ENCODE assay signal across 1 cellular context in the genomic region with DNA sequence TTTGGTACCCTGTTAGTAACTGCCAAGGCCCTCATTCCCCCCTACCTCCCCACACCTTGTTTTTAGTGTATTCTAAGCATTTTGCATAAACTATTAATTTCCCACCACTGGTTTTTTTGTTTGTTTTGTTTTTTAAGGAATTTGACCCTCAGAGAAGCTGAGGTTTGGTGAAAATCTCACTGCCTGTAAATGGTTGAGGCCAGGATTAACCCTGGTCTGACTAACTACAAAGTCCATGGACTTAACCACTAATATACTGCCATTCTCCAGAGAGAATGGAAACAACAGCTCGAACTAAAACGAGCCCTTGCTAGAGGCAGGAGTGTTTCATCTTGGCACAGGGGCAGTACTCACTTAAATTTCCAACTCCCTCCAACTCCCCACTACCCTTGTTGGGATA.
TF ChIP-seq lines count a peak whose summit lies in the region.

No MANE protein-coding gene starts in this region.

TF ChIP-seq in WTC11, 78 proteins besides CTCF, POLR2A, EP300 and RAD21:
- TF ChIP-seq MYBL2 (CRISPR knock-in tag; IDR thresholded peaks at IDR 0.05) = no peak
- TF ChIP-seq, protein P1, sequence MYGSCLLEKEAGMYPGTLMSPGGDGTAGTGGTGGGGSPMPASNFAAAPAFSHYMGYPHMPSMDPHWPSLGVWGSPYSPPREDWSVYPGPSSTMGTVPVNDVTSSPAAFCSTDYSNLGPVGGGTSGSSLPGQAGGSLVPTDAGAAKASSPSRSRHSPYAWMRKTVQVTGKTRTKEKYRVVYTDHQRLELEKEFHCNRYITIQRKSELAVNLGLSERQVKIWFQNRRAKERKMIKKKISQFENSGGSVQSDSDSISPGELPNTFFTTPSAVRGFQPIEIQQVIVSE (CRISPR knock-in tag; IDR thresholded peaks at IDR 0.05; ENCODE audit: borderline replicate concordance) = no peak
- TF ChIP-seq, protein P2, sequence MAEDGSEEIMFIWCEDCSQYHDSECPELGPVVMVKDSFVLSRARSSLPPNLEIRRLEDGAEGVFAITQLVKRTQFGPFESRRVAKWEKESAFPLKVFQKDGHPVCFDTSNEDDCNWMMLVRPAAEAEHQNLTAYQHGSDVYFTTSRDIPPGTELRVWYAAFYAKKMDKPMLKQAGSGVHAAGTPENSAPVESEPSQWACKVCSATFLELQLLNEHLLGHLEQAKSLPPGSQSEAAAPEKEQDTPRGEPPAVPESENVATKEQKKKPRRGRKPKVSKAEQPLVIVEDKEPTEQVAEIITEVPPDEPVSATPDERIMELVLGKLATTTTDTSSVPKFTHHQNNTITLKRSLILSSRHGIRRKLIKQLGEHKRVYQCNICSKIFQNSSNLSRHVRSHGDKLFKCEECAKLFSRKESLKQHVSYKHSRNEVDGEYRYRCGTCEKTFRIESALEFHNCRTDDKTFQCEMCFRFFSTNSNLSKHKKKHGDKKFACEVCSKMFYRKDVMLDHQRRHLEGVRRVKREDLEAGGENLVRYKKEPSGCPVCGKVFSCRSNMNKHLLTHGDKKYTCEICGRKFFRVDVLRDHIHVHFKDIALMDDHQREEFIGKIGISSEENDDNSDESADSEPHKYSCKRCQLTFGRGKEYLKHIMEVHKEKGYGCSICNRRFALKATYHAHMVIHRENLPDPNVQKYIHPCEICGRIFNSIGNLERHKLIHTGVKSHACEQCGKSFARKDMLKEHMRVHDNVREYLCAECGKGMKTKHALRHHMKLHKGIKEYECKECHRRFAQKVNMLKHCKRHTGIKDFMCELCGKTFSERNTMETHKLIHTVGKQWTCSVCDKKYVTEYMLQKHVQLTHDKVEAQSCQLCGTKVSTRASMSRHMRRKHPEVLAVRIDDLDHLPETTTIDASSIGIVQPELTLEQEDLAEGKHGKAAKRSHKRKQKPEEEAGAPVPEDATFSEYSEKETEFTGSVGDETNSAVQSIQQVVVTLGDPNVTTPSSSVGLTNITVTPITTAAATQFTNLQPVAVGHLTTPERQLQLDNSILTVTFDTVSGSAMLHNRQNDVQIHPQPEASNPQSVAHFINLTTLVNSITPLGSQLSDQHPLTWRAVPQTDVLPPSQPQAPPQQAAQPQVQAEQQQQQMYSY (CRISPR knock-in tag; IDR thresholded peaks at IDR 0.05) = no peak
- TF ChIP-seq GRHL2 (CRISPR knock-in tag; IDR thresholded peaks at IDR 0.05; ENCODE audit: insufficient replicate concordance, severe bottlenecking) = no peak
- TF ChIP-seq NFYB (CRISPR knock-in tag; conservative IDR thresholded peaks at IDR 0.05; ENCODE audit: low read depth) = no peak
- no peak for TF ChIP-seq KAT7 (CRISPR knock-in tag; IDR thresholded peaks at IDR 0.05; ENCODE audit: borderline replicate concordance)
- TF ChIP-seq, protein P3, sequence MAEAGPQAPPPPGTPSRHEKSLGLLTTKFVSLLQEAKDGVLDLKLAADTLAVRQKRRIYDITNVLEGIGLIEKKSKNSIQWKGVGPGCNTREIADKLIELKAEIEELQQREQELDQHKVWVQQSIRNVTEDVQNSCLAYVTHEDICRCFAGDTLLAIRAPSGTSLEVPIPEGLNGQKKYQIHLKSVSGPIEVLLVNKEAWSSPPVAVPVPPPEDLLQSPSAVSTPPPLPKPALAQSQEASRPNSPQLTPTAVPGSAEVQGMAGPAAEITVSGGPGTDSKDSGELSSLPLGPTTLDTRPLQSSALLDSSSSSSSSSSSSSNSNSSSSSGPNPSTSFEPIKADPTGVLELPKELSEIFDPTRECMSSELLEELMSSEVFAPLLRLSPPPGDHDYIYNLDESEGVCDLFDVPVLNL (CRISPR knock-in tag; IDR thresholded peaks at IDR 0.05; ENCODE audit: borderline replicate concordance, low read depth) = no peak
- no peak for TF ChIP-seq RORB (CRISPR knock-in tag; IDR thresholded peaks at IDR 0.05)
- TF ChIP-seq, protein P4, sequence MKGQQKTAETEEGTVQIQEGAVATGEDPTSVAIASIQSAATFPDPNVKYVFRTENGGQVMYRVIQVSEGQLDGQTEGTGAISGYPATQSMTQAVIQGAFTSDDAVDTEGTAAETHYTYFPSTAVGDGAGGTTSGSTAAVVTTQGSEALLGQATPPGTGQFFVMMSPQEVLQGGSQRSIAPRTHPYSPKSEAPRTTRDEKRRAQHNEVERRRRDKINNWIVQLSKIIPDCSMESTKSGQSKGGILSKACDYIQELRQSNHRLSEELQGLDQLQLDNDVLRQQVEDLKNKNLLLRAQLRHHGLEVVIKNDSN (CRISPR knock-in tag; IDR thresholded peaks at IDR 0.05) = no peak
- TF ChIP-seq ZBTB21 (CRISPR knock-in tag; IDR thresholded peaks at IDR 0.05; ENCODE audit: borderline replicate concordance) = no peak
- TF ChIP-seq, protein P5, sequence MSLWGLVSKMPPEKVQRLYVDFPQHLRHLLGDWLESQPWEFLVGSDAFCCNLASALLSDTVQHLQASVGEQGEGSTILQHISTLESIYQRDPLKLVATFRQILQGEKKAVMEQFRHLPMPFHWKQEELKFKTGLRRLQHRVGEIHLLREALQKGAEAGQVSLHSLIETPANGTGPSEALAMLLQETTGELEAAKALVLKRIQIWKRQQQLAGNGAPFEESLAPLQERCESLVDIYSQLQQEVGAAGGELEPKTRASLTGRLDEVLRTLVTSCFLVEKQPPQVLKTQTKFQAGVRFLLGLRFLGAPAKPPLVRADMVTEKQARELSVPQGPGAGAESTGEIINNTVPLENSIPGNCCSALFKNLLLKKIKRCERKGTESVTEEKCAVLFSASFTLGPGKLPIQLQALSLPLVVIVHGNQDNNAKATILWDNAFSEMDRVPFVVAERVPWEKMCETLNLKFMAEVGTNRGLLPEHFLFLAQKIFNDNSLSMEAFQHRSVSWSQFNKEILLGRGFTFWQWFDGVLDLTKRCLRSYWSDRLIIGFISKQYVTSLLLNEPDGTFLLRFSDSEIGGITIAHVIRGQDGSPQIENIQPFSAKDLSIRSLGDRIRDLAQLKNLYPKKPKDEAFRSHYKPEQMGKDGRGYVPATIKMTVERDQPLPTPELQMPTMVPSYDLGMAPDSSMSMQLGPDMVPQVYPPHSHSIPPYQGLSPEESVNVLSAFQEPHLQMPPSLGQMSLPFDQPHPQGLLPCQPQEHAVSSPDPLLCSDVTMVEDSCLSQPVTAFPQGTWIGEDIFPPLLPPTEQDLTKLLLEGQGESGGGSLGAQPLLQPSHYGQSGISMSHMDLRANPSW (CRISPR knock-in tag; conservative IDR thresholded peaks at IDR 0.05; ENCODE audit: low read depth) = no peak
- no peak for TF ChIP-seq ZNF671 (CRISPR knock-in tag; IDR thresholded peaks at IDR 0.05)
- TF ChIP-seq SMAD3 (CRISPR knock-in tag; IDR thresholded peaks at IDR 0.05; ENCODE audit: borderline replicate concordance) = no peak
- TF ChIP-seq, protein P6, sequence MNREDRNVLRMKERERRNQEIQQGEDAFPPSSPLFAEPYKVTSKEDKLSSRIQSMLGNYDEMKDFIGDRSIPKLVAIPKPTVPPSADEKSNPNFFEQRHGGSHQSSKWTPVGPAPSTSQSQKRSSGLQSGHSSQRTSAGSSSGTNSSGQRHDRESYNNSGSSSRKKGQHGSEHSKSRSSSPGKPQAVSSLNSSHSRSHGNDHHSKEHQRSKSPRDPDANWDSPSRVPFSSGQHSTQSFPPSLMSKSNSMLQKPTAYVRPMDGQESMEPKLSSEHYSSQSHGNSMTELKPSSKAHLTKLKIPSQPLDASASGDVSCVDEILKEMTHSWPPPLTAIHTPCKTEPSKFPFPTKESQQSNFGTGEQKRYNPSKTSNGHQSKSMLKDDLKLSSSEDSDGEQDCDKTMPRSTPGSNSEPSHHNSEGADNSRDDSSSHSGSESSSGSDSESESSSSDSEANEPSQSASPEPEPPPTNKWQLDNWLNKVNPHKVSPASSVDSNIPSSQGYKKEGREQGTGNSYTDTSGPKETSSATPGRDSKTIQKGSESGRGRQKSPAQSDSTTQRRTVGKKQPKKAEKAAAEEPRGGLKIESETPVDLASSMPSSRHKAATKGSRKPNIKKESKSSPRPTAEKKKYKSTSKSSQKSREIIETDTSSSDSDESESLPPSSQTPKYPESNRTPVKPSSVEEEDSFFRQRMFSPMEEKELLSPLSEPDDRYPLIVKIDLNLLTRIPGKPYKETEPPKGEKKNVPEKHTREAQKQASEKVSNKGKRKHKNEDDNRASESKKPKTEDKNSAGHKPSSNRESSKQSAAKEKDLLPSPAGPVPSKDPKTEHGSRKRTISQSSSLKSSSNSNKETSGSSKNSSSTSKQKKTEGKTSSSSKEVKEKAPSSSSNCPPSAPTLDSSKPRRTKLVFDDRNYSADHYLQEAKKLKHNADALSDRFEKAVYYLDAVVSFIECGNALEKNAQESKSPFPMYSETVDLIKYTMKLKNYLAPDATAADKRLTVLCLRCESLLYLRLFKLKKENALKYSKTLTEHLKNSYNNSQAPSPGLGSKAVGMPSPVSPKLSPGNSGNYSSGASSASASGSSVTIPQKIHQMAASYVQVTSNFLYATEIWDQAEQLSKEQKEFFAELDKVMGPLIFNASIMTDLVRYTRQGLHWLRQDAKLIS (CRISPR knock-in tag; IDR thresholded peaks at IDR 0.05; ENCODE audit: borderline replicate concordance) = no peak
- TF ChIP-seq JAZF1 (CRISPR knock-in tag; IDR thresholded peaks at IDR 0.05) = no peak
- TF ChIP-seq, protein P7, sequence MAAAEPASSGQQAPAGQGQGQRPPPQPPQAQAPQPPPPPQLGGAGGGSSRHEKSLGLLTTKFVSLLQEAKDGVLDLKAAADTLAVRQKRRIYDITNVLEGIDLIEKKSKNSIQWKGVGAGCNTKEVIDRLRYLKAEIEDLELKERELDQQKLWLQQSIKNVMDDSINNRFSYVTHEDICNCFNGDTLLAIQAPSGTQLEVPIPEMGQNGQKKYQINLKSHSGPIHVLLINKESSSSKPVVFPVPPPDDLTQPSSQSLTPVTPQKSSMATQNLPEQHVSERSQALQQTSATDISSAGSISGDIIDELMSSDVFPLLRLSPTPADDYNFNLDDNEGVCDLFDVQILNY (CRISPR knock-in tag; IDR thresholded peaks at IDR 0.05) = no peak
- TF ChIP-seq CBFB (CRISPR knock-in tag; IDR thresholded peaks at IDR 0.05; ENCODE audit: low read depth) = no peak
- TF ChIP-seq, protein P8, sequence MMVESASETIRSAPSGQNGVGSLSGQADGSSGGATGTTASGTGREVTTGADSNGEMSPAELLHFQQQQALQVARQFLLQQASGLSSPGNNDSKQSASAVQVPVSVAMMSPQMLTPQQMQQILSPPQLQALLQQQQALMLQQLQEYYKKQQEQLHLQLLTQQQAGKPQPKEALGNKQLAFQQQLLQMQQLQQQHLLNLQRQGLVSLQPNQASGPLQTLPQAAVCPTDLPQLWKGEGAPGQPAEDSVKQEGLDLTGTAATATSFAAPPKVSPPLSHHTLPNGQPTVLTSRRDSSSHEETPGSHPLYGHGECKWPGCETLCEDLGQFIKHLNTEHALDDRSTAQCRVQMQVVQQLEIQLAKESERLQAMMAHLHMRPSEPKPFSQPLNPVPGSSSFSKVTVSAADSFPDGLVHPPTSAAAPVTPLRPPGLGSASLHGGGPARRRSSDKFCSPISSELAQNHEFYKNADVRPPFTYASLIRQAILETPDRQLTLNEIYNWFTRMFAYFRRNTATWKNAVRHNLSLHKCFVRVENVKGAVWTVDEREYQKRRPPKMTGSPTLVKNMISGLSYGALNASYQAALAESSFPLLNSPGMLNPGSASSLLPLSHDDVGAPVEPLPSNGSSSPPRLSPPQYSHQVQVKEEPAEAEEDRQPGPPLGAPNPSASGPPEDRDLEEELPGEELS (CRISPR knock-in tag; IDR thresholded peaks at IDR 0.05) = no peak
- TF ChIP-seq ELF4 (CRISPR knock-in tag; IDR thresholded peaks at IDR 0.05; ENCODE audit: low read depth) = no peak
